ENCODE assay signal across 18 cellular contexts in the genomic region with DNA sequence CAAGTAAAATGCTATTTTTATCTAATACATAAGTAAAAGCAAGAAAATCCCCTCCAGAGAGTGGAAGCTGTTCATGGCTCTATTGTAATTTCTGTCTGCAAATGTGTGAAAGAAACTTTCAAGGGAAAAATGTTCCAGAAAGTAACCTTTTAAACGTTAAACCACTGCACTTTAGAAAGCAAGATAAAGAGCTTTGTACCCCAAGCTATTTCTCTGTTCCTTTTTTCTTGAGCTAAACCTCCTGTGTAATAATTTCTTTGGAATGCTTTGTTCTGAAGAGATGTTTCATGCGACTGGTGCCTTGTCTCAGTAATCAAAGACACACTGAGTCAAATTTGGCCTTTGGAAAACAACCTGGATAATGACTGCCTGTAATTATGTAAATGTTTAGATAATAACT.
"Had no signal": no experiment of that assay in that cellular context is flagged by ENCODE, and none has a peak within 500 bp of the region (broad histone marks: within the 10 kb centered on the region; RNA-seq: fewer than 3 reads in every experiment).

No MANE protein-coding gene starts in this region.

- H3K27ac ChIP-seq: breast epithelium, coronary artery, foreskin keratinocyte, left lung, ovary, right lobe of liver, testis had no signal

- H3K9me3 ChIP-seq: breast epithelium, left lung, ovary, right lobe of liver, testis had no signal

- H3K27me3 ChIP-seq: breast epithelium, left lung, ovary, right lobe of liver, testis had no signal

- H3K9me3 Mint-ChIP-seq: activated CD4-positive, alpha-beta memory T cell treated with anti-CD3 and anti-CD28 coated beads, Interleukin-2, amount 10 ng/mL, durations not matched to agents 7 days and 5 days; T-cell had no signal

- H3K4me3 Mint-ChIP-seq: activated CD4-positive, alpha-beta memory T cell treated with anti-CD3 and anti-CD28 coated beads, Interleukin-2, amount 10 ng/mL, durations not matched to agents 7 days and 5 days; activated CD8-positive, alpha-beta memory T cell treated with anti-CD3 and anti-CD28 coated beads, Interleukin-2, amount 10 ng/mL, durations not matched to agents 7 days and 5 days; T-cell had no signal

- H3K27ac Mint-ChIP-seq: activated CD4-positive, alpha-beta memory T cell treated with anti-CD3 and anti-CD28 coated beads, Interleukin-2, amount 10 ng/mL, durations not matched to agents 7 days and 5 days; activated CD8-positive, alpha-beta memory T cell treated with anti-CD3 and anti-CD28 coated beads, Interleukin-2, amount 10 ng/mL, durations not matched to agents 7 days and 5 days; T-cell had no signal

- H3K36me3 Mint-ChIP-seq: activated CD8-positive, alpha-beta memory T cell treated with anti-CD3 and anti-CD28 coated beads, Interleukin-2, amount 10 ng/mL, durations not matched to agents 7 days and 5 days; T-cell had no signal

- H3K4me3 ChIP-seq: breast epithelium, coronary artery, left lung, ovary, right lobe of liver, testis had no signal

- DNase-seq: activated CD4-positive, alpha-beta memory T cell treated with anti-CD3 and anti-CD28 coated beads, Interleukin-2, amount 10 ng/mL, durations not matched to agents 7 days and 5 days; activated CD4-positive, alpha-beta T cell treated with anti-CD3 and anti-CD28 coated beads for 48 hours; activated CD4-positive, CD25-positive, alpha-beta regulatory T cell; activated CD8-positive, alpha-beta memory T cell treated with anti-CD3 and anti-CD28 coated beads, Interleukin-2, amount 10 ng/mL, durations not matched to agents 7 days and 5 days; activated naive CD4-positive, alpha-beta T cell; anterior cingulate cortex; foreskin keratinocyte; glutamatergic neuron; hypothalamus; left lung; ovary; right lobe of liver; small intestine; stimulated activated CD4-positive, alpha-beta T cell treated with anti-CD3 and anti-CD28 coated beads, Interleukin-4, amount 100 ng/mL, for 1 hour; T-cell; testis had no signal

- H3K4me1 ChIP-seq: breast epithelium, testis had no signal

- H3K36me3 ChIP-seq: breast epithelium, left lung, ovary, right lobe of liver had no signal

- ATAC-seq: activated CD8-positive, alpha-beta memory T cell treated with anti-CD3 and anti-CD28 coated beads, Interleukin-2, amount 10 ng/mL, durations not matched to agents 7 days and 5 days; foreskin keratinocyte; right lobe of liver; T-cell had no signal
